ENCODE assay signal across 1 cellular context in the genomic region with DNA sequence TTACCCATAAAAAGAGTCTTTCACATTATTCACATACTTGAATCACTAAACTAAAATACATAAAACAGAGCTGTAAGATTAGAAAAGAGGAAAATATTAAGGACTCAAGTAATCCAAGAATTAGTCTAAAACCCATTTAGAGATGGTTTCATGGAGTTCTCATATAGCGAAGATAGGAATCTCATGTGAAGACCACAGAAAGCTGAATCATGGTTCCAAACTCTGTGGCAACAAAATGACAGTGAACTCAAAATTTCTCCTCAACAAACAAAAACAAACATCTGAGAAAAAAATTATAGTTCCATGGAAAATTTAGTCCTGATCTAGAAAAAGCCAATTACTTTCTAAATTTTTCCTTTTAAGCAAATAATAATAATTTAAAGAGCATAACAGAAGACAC.
TF ChIP-seq lines count a peak whose summit lies in the region.

No MANE protein-coding gene starts in this region.

TF ChIP-seq in HepG2, 621 proteins besides CTCF, POLR2A, EP300 and RAD21:
- TF ChIP-seq, protein P1, sequence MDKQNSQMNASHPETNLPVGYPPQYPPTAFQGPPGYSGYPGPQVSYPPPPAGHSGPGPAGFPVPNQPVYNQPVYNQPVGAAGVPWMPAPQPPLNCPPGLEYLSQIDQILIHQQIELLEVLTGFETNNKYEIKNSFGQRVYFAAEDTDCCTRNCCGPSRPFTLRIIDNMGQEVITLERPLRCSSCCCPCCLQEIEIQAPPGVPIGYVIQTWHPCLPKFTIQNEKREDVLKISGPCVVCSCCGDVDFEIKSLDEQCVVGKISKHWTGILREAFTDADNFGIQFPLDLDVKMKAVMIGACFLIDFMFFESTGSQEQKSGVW (CRISPR knock-in tag; IDR thresholded peaks at IDR 0.05; ENCODE audit: borderline replicate concordance): no peak
- TF ChIP-seq ZFP1 (CRISPR knock-in tag; IDR thresholded peaks at IDR 0.05) (no peak), GTF3A (CRISPR knock-in tag; conservative IDR thresholded peaks at IDR 0.05) (no peak), FOXA1 (IDR thresholded peaks at IDR 0.05) (no peak), FOXA1 (CRISPR knock-in tag; IDR thresholded peaks at IDR 0.05) (no peak), KDM4B (CRISPR knock-in tag; IDR thresholded peaks at IDR 0.05) (no peak), ZBTB49 (CRISPR knock-in tag; IDR thresholded peaks at IDR 0.05; ENCODE audit: borderline replicate concordance) (no peak), CEBPZ (IDR thresholded peaks at IDR 0.05; ENCODE audit: low read length) (no peak), SMYD3 (CRISPR knock-in tag; IDR thresholded peaks at IDR 0.05) (no peak), MAFK (conservative IDR thresholded peaks at IDR 0.05 in 1 of 2, IDR thresholded peaks at IDR 0.05 in 1 of 2; ENCODE audit: low read length in 2 of 2) (no peak), LBX2 (CRISPR knock-in tag; IDR thresholded peaks at IDR 0.05; ENCODE audit: borderline replicate concordance) (no peak), ZNF225 (CRISPR knock-in tag; IDR thresholded peaks at IDR 0.05) (no peak), TAF1 (CRISPR knock-in tag; IDR thresholded peaks at IDR 0.05) (no peak), REL (CRISPR knock-in tag; conservative IDR thresholded peaks at IDR 0.05) (no peak)
